8 cellular contexts compared by ENCODE assay signal in genomic region chr22:46762238-46763050, GRCh38. TPM values are rescaled to one million over a fixed set of nuclear protein-coding genes. Genes with fewer than 3 reads are reported as not detected.
DNase-seq lines count a peak whose midpoint lies in the region; ATAC-seq, FAIRE-seq and TF ChIP-seq lines count a peak whose summit lies in the region.

Gene TBC1D22A, plus strand, starts transcription at chr22:46762650. Its CDS starts 137 bp downstream, at chr22:46762787.

- H3K4me1 ChIP-seq in left ventricle myocardium inferior (peaks cover 74% of the 10 kb centered on the region), upper lobe of right lung (peaks cover 20% of the 10 kb centered on the region)

- H3K4me3 ChIP-seq in left ventricle myocardium inferior: peak within 1 kb of the TSS; percentile 99
- H3K4me3 ChIP-seq in upper lobe of right lung: peak within 1 kb of the TSS; percentile 94

- DNase-seq in GM12891 (ENCODE audit: insufficient read length, low spot score) (peak; percentile 92), NCI-H146 treated with DMSO at 0.1 percent for 48 hours (lab: John Stamatoyannopoulos, UW; ENCODE audit: unreplicated experiment) (peak; percentile 50), T-helper 17 cell (peak; percentile 87 to 94 (median 89)), amygdala (lab: John Stamatoyannopoulos, UW) (peak in 55 of 56 donors; percentile 43 to 95 (median 87)), left ventricle myocardium inferior (peak; percentile 96), progenitor cell of endocrine pancreas (ENCODE audit: low spot score, unreplicated experiment) (peak; percentile 84), upper lobe of right lung (peak; percentile 98)

- intact Hi-C loops in left ventricle myocardium inferior (cut with micrococcal nuclease): no loop called here
- intact Hi-C loops in upper lobe of right lung (cut with DNase I): no loop called here

- peak; percentile 96 for TF ChIP-seq POLR2A in GM12891 (IDR thresholded peaks at IDR 0.05; ENCODE audit: low read depth, low read length)

- H3K27me3 Mint-ChIP-seq in T-helper 17 cell (no peaks in the 10 kb centered on the region), progenitor cell of endocrine pancreas (no peaks in the 10 kb centered on the region)

- H3K9me3 Mint-ChIP-seq in progenitor cell of endocrine pancreas (ENCODE audit: low read depth): no peaks in the 10 kb centered on the region

- ATAC-seq in HG02852 (IDR thresholded peaks at IDR 0.05; ENCODE audit: unreplicated experiment) (peak; percentile 64), T-helper 17 cell (peak; percentile 92), upper lobe of right lung (peak; percentile 94)

- TF ChIP-seq CTCF in left ventricle myocardium inferior (IDR thresholded peaks at IDR 0.05; ENCODE audit: borderline replicate concordance): peak; percentile 34
- TF ChIP-seq CTCF in progenitor cell of endocrine pancreas (IDR thresholded peaks at IDR 0.05; ENCODE audit: unreplicated experiment): no peak
- TF ChIP-seq CTCF in upper lobe of right lung (IDR thresholded peaks at IDR 0.05): peak; percentile 14

- H3K9me3 ChIP-seq in T-helper 17 cell (ENCODE audit: control insufficient read depth, low read length, poor library complexity, severe bottlenecking) (no peaks in the 10 kb centered on the region), left ventricle myocardium inferior (replicated peaks) (no peaks in the 10 kb centered on the region), upper lobe of right lung (no peaks in the 10 kb centered on the region)

- H3K36me3 ChIP-seq in left ventricle myocardium inferior (no peaks in the 10 kb centered on the region), upper lobe of right lung (no peaks in the 10 kb centered on the region)

- H3K27me3 ChIP-seq in left ventricle myocardium inferior (ENCODE audit: low read depth) (no peaks in the 10 kb centered on the region), upper lobe of right lung (no peaks in the 10 kb centered on the region)

- peak within 1 kb of the TSS; percentile 100 for H3K27ac Mint-ChIP-seq in T-helper 17 cell
- H3K27ac Mint-ChIP-seq in progenitor cell of endocrine pancreas: peak within 1 kb of the TSS; percentile 100

- H3K4me1 Mint-ChIP-seq in T-helper 17 cell (peaks cover 48% of the 10 kb centered on the region), progenitor cell of endocrine pancreas (ENCODE audit: low read depth) (peaks cover 29% of the 10 kb centered on the region)

- H3K27ac ChIP-seq in left ventricle myocardium inferior (replicated peaks): peak within 1 kb of the TSS; percentile 96
- H3K27ac ChIP-seq in upper lobe of right lung: peak within 1 kb of the TSS; percentile 99

- H3K36me3 Mint-ChIP-seq in T-helper 17 cell (ENCODE audit: low read depth): peaks cover 1% of the 10 kb centered on the region
- H3K36me3 Mint-ChIP-seq in progenitor cell of endocrine pancreas (ENCODE audit: insufficient read depth): no peaks in the 10 kb centered on the region

- H3K4me3 Mint-ChIP-seq in T-helper 17 cell: peak within 1 kb of the TSS; percentile 97
- peak within 1 kb of the TSS; percentile 99 for H3K4me3 Mint-ChIP-seq in progenitor cell of endocrine pancreas (ENCODE audit: low read depth)

- peak; percentile 97 for FAIRE-seq in GM12891 (lab: Jason Lieb, UNC)

TF ChIP-seq in GM12891, 5 proteins besides CTCF, POLR2A, EP300 and RAD21:
- TF ChIP-seq SPI1 (IDR thresholded peaks at IDR 0.05; ENCODE audit: low read depth, low read length) (no peak), POLR2AphosphoS5 (IDR thresholded peaks at IDR 0.05; ENCODE audit: low read depth, low read length) (peak; percentile 94), TAF1 (IDR thresholded peaks at IDR 0.05; ENCODE audit: low read depth, low read length) (peak; percentile 81)
TF ChIP-seq in GM12891: peak in this region for 2.

RNA-seq across cellular contexts. Expression of gene TBC1D22A, which starts in this region (rescaled TPM):
- polyA plus RNA-seq in GM12891 (2012; ENCODE audit: low read depth, missing spikeins): 41.0 TPM
- total RNA-seq in T-helper 17 cell (10 to 100 TPM; 42.1 to 43.8 TPM), left ventricle myocardium inferior (16.2 TPM), progenitor cell of endocrine pancreas (23.2 and 24.2 TPM in 2 replicates), upper lobe of right lung (31.3 TPM)

Comparison
In these comparisons a context has a peak if more than half of its experiments do, and no peak if none do; other contexts are left out.
1. Peak in every context shown above with its lines: DNase-seq, ATAC-seq, H3K4me3 ChIP-seq and H3K27ac ChIP-seq.